8 cellular contexts compared by ENCODE assay signal in the genomic region with DNA sequence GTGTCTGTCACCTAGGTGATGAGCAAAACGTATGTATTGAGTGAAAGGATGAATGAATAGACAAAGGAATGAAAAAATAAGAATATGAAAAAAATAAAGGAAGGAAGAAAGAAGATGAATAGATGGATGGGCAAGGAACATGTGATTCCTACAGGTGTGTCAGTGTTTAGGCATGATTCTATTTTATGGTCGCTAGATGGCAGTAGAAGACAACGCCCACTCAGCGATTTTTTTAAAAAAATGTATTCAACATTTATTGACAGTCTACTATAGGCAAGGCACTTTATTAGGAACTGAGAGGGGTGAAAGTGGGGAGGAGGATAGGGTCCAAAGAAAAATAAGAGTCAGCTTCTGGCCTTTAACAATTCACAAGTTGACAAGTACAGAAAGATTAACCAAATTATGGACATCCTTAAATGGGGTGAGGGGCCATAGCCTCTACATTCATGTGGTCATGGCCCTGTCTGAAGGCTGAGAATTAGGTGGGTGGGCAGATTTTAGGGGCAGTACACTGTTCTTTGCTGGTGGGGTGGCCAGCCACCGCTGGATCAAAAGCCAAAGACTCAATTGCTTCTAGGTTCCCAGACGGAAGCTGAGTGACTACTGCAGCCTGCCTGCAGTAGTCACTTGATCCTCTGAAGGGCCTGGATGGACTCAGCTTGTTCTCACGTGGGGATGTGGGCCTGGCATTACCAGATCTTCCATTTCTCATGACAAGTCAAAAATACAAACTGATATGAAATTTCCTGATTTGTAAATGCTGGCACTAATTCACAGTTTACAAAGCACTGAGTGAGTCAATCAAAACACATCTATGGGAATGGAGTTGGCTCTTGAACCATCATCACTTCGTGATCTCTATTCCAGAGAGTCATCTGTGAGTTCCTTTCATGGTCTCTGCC.
A peak's percentile ranks its signal among the peaks of the same experiment; 100 is the strongest.
DNase-seq lines count a peak whose midpoint lies in the region; ATAC-seq and TF ChIP-seq lines count a peak whose summit lies in the region.

No MANE protein-coding gene starts in this region.

- TF ChIP-seq CTCF in OCI-LY7 (conservative IDR thresholded peaks at IDR 0.05; ENCODE audit: low read length) (peak; percentile 96), epithelial cell of proximal tubule (conservative IDR thresholded peaks at IDR 0.05; ENCODE audit: low read depth, low read length) (peak; percentile 80), psoas muscle (IDR thresholded peaks at IDR 0.05) (peak; percentile 67), lower leg skin (IDR thresholded peaks at IDR 0.05) (no peak)

- peak; percentile 28 for DNase-seq in Caki2 (ENCODE audit: low read depth)
- peak; percentile 66 for DNase-seq in HCEC 1CT
- peak; percentile 60 for DNase-seq in OCI-LY7 (ENCODE audit: low spot score)
- no peak for DNase-seq in epithelial cell of proximal tubule (ENCODE audit: low read depth)
- DNase-seq in psoas muscle = no peak
- no peak for DNase-seq in OCI-M2 (lab: John Stamatoyannopoulos, UW; ENCODE audit: unreplicated experiment)
- no peak for DNase-seq in lower leg skin (ENCODE audit: low spot score in 2 of 2)

- TF ChIP-seq POLR2A in lower leg skin (IDR thresholded peaks at IDR 0.05) = no peak

- peak overlapping the region; percentile 31; the same call in 1 of the 2 replicates for H2AFZ ChIP-seq in OCI-LY7 (ENCODE audit: low read length)

- WGBS in psoas muscle, 3 donors = 16 to 19% (median 18%) methylated on average over 8 of the region's 8 CpGs
- 22 to 26% methylated on average over 8 of the region's 8 CpGs for WGBS in lower leg skin, 2 donors

- H3K27ac ChIP-seq in OCI-LY7 (ENCODE audit: low read depth, low read length, poor library complexity, severe bottlenecking) (no peak overlapping the region), psoas muscle (no peak overlapping the region)

- no peak overlapping the region for H3K4me3 ChIP-seq in OCI-LY7 (ENCODE audit: low read depth, low read length, poor library complexity, severe bottlenecking)
- H3K4me3 ChIP-seq in epithelial cell of proximal tubule (ENCODE audit: low read depth, low read length) = no peak overlapping the region
- no peak overlapping the region for H3K4me3 ChIP-seq in psoas muscle
- no peak overlapping the region for H3K4me3 ChIP-seq in lower leg skin (ENCODE audit: low read depth, poor library complexity, severe bottlenecking)

- intact Hi-C loops in OCI-LY7 (cut with micrococcal nuclease; ENCODE audit: unreplicated experiment) = loop anchor here (10.0 kb wide), 4 partner anchors 372 to 1332 kb away; partner anchors contain the start of genes CENPL and DARS2
- intact Hi-C loops in psoas muscle (cut with DNase I) = loop anchor here in 1 of 2 donors (2.0 to 10.0 kb wide), 2 partner anchors 462 to 692 kb away; no protein-coding TSS in a partner anchor
- intact Hi-C loops in lower leg skin (cut with DNase I; ENCODE audit: low total_unique reads) = no loop called here

- CTCF ChIA-PET in OCI-LY7 (lab: Charles Lee; ENCODE audit: unreplicated experiment) = interaction anchor here (0.6 to 1.4 kb wide), 2 partner anchors 83 to 459 kb away, joined by 3 to 6 read pairs; no protein-coding TSS in a partner anchor

- H3K4me2 ChIP-seq in OCI-LY7 (ENCODE audit: low read length) = no peak overlapping the region

- H3K36me3 ChIP-seq in OCI-LY7 (ENCODE audit: insufficient read depth, low read length) (no peaks in the 10 kb centered on the region), psoas muscle (ENCODE audit: insufficient read depth in 1 of 2, low read depth in 1 of 2) (no peaks in the 10 kb centered on the region)

- H3K79me2 ChIP-seq in OCI-LY7 (ENCODE audit: insufficient read depth, low read depth, low read length) = no peaks in the 10 kb centered on the region

- in situ Hi-C loops in Caki2 (cut with HindIII; ENCODE audit: low pct_unique_long_range_greater_than_20kb, low sequenced_read_pairs) = no loop called here

- ATAC-seq in psoas muscle = peak in 2 of 4 donors; percentile 48 to 56
- ATAC-seq in GM19395 (IDR thresholded peaks at IDR 0.05; ENCODE audit: unreplicated experiment) = no peak

- BruUV-seq in OCI-LY7 (replicated peaks; lab: Mats Ljungman, UMichigan) = no TSS peak

- no peaks in the 10 kb centered on the region for H3K9me3 ChIP-seq in OCI-LY7 (ENCODE audit: low read length)
- H3K9me3 ChIP-seq in psoas muscle = no peaks in the 10 kb centered on the region

- H3K4me1 ChIP-seq in OCI-LY7 (ENCODE audit: insufficient read depth, low read length, poor library complexity, severe bottlenecking) = peaks cover 34% of the 10 kb centered on the region
- no peaks in the 10 kb centered on the region for H3K4me1 ChIP-seq in psoas muscle

- POLR2A ChIA-PET in OCI-LY7 (lab: Charles Lee) = interaction anchor here (0.6 kb wide), 1 partner anchor 425 kb away, joined by 3 read pairs; no protein-coding TSS in a partner anchor

- H3K9me2 ChIP-seq in OCI-LY7 (ENCODE audit: insufficient read depth, low read length) = no peaks in the 10 kb centered on the region

- no peaks in the 10 kb centered on the region for H4K20me1 ChIP-seq in OCI-LY7 (ENCODE audit: insufficient read depth, low read length)

- H3K27me3 ChIP-seq in psoas muscle (ENCODE audit: insufficient read depth in 3 of 3, low read length in 2 of 3) = peaks cover 0 to 3% (median 0%) of the 10 kb centered on the region in 3 donors

Comparison
In these comparisons a context has a peak if more than half of its experiments do, and no peak if none do; other contexts are left out.
1. DNase-seq: peak in Caki2 (single experiment), HCEC 1CT (single experiment) and OCI-LY7 (single experiment); none in epithelial cell of proximal tubule (single experiment), psoas muscle (0 of 2), OCI-M2 (single experiment) and lower leg skin (0 of 2).
2. CTCF ChIP-seq: peak in OCI-LY7 (single experiment), epithelial cell of proximal tubule (single experiment) and psoas muscle (single experiment); none in lower leg skin (0 of 3).